16 cellular contexts compared by ENCODE assay signal in the genomic region with DNA sequence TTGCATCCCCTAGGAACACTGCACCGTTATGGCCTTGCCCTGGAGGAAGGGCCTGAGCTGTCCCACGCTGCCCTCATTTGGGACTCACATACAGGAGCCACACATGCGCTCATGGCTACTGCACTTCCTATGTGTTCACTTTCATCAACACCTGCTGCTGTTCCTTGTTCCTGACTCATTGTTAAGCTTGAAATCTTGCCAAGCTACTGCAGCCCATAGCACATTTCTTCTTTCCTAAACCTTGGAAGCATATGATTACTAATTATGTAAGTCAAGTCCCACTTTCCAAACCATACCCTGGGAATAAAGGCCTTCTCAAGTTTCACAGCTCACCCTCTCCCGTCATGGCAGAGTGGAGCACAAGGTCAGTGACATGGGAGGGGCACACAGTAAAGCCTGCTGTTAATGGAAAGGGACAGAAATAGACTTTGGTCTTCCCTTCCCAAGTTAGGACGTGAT.
DNase-seq lines count a peak whose midpoint lies in the region; TF ChIP-seq lines count a peak whose summit lies in the region.
"Had no signal": no experiment of that assay in that cellular context is flagged by ENCODE, and none has a peak within 500 bp of the region (broad histone marks: within the 10 kb centered on the region; RNA-seq: fewer than 3 reads in every experiment).

No MANE protein-coding gene starts in this region.

- no peaks in the 10 kb centered on the region for H4K20me1 ChIP-seq in GM23248 (ENCODE audit: insufficient read depth)

- 65% methylated on average over 5 of the region's 5 CpGs for WGBS in esophagus muscularis mucosa
- 53 to 61% methylated on average over 5 of the region's 5 CpGs for WGBS in GM23248 (ENCODE audit: low coverage in 1 of 2, low lambda C conversion rate in 2 of 2, missing lambda C conversion rate in 2 of 2), 2 experiments

- no peak overlapping the region for H3K27ac ChIP-seq in esophagus muscularis mucosa (replicated peaks in 1 of 4)
- no peak overlapping the region for H3K27ac ChIP-seq in uterus
- no peak overlapping the region for H3K27ac ChIP-seq in GM23248
- H3K27ac ChIP-seq: A549, gastroesophageal sphincter, neutrophil, SK-N-MC, upper lobe of left lung had no signal

- no peak overlapping the region for H3K9ac ChIP-seq in GM23248

- H3K4me3 ChIP-seq in esophagus muscularis mucosa (no peak overlapping the region), retinal pigment epithelial cell (ENCODE audit: low read length) (no peak overlapping the region), uterus (no peak overlapping the region), GM23248 (no peak overlapping the region)
- H3K4me3 ChIP-seq: A549, gastroesophageal sphincter, K562, SK-N-MC, upper lobe of left lung had no signal

- TF ChIP-seq CTCF in esophagus muscularis mucosa (IDR thresholded peaks at IDR 0.05), result no peak
- no peak for TF ChIP-seq CTCF in retinal pigment epithelial cell (conservative IDR thresholded peaks at IDR 0.05; ENCODE audit: low read depth, low read length)
- no peak for TF ChIP-seq CTCF in uterus (IDR thresholded peaks at IDR 0.05)

- intact Hi-C loops in esophagus muscularis mucosa (cut with DNase I) (no loop called here), uterus (cut with DNase I; ENCODE audit: low total_unique reads) (no loop called here)

- H3K4me1 ChIP-seq in esophagus muscularis mucosa, result peaks cover 0 to 12% (median 6%) of the 10 kb centered on the region in 4 donors
- no peaks in the 10 kb centered on the region for H3K4me1 ChIP-seq in uterus
- H3K4me1 ChIP-seq in GM23248 (ENCODE audit: insufficient read depth), result no peaks in the 10 kb centered on the region
- H3K4me1 ChIP-seq: A549, upper lobe of left lung had no signal

- H3K36me3 ChIP-seq in esophagus muscularis mucosa (no peaks in the 10 kb centered on the region), uterus (no peaks in the 10 kb centered on the region), GM23248 (ENCODE audit: low read depth) (no peaks in the 10 kb centered on the region)
- H3K36me3 ChIP-seq: gastroesophageal sphincter, neutrophil, upper lobe of left lung had no signal

- no peaks in the 10 kb centered on the region for H3F3A ChIP-seq in GM23248 (ENCODE audit: insufficient read depth)

- no peak for TF ChIP-seq EP300 in esophagus muscularis mucosa (IDR thresholded peaks at IDR 0.05)

- H3K79me2 ChIP-seq in GM23248 (ENCODE audit: insufficient read depth), result no peaks in the 10 kb centered on the region

- in situ Hi-C loops in GM23248 (cut with MboI), result no loop called here

- DNase-seq in NCI-H1417 (lab: John Stamatoyannopoulos, UW) (peak in 2 of 3 experiments; percentile 15 to 69), NCI-H1417 treated with DMSO at 0.1 percent for 48 hours (lab: John Stamatoyannopoulos, UW) (no peak), NCI-H524 (lab: John Stamatoyannopoulos, UW) (peak; percentile 89 to 96), esophagus muscularis mucosa (ENCODE audit: extremely low spot score) (peak; percentile 72), retinal pigment epithelial cell (ENCODE audit: low read depth) (peak; percentile 93), uterus (no peak), GM23248 (no peak)
- DNase-seq in activated CD4-positive, CD25-positive, alpha-beta regulatory T cell treated with anti-CD3 and anti-CD28 coated beads, Interleukin-2, amount 50 U/mL, for 72 hours, result no peak
- DNase-seq: activated CD8-positive, alpha-beta memory T cell treated with anti-CD3 and anti-CD28 coated beads, Interleukin-2, amount 50 U/mL, for 4 hours; activated naive CD8-positive, alpha-beta T cell treated with anti-CD3 and anti-CD28 coated beads, Interleukin-2, amount 10 ng/mL, durations not matched to agents 7 days and 5 days; upper lobe of left lung had no signal

- H3K4me2 ChIP-seq in GM23248 (ENCODE audit: unreplicated experiment), result no peak overlapping the region
- H3K4me2 ChIP-seq: A549 had no signal

- no peak for TF ChIP-seq POLR2A in esophagus muscularis mucosa (IDR thresholded peaks at IDR 0.05; ENCODE audit: low read depth)
- no peak for TF ChIP-seq POLR2A in uterus (IDR thresholded peaks at IDR 0.05)

- no peaks in the 10 kb centered on the region for H3K9me2 ChIP-seq in GM23248 (ENCODE audit: insufficient read depth)

- H3K9me3 ChIP-seq in esophagus muscularis mucosa (no peaks in the 10 kb centered on the region), uterus (no peaks in the 10 kb centered on the region), GM23248 (ENCODE audit: low read depth) (no peaks in the 10 kb centered on the region)
- H3K9me3 ChIP-seq: A549, gastroesophageal sphincter, neutrophil, upper lobe of left lung had no signal

- no peaks in the 10 kb centered on the region for H3K27me3 ChIP-seq in esophagus muscularis mucosa
- H3K27me3 ChIP-seq in uterus, result no peaks in the 10 kb centered on the region
- H3K27me3 ChIP-seq in GM23248 (replicated peaks; ENCODE audit: insufficient read depth), result no peaks in the 10 kb centered on the region
- H3K27me3 ChIP-seq: gastroesophageal sphincter, neutrophil, upper lobe of left lung had no signal

- H2AFZ ChIP-seq in GM23248, result no peak overlapping the region

Comparison
In these comparisons a context has a peak if more than half of its experiments do, and no peak if none do; other contexts are left out.
1. DNase-seq: peak in NCI-H1417 (2 of 3), NCI-H524 (2 of 2), esophagus muscularis mucosa (single experiment) and retinal pigment epithelial cell (single experiment); none in NCI-H1417 treated with DMSO at 0.1 percent for 48 hours (single experiment), uterus (0 of 2), activated CD4-positive, CD25-positive, alpha-beta regulatory T cell treated with anti-CD3 and anti-CD28 coated beads, Interleukin-2, amount 50 U/mL, for 72 hours (single experiment) and GM23248 (single experiment).